ENCODE assay signal across 9 cellular contexts in the genomic region with DNA sequence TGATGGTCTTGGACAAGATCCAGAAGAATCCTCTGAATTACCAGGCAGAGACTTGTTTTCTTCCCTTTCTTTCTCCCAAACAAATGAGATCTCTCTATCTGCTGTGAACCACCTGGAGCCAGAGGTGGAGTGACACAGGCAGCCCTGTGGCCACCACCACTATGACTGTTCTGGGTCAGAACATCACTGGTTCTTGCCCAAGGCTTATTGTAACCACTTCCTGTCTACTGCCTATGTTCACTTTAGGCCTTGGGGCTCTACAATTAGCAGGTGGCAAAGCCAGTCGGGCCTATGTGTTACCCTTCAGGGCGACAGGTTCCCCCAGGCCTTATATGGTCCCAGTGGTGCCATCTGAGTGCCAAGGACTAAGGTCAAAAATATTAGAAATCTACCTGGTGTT.
"Had no signal": no experiment of that assay in that cellular context is flagged by ENCODE, and none has a peak within 500 bp of the region (broad histone marks: within the 10 kb centered on the region; RNA-seq: fewer than 3 reads in every experiment).

No MANE protein-coding gene starts in this region.

- H3K36me3 ChIP-seq: HAP-1 had no signal

- H3K4me3 ChIP-seq: GM23248, HAP-1 had no signal

- H3K4me3 Mint-ChIP-seq: HFFc6, IgD-negative memory B cell had no signal

- H3K4me1 ChIP-seq: HAP-1 had no signal

- H3K9ac ChIP-seq: GM23248 had no signal

- H2AFZ ChIP-seq: GM23248 had no signal

- FAIRE-seq: HepG2 had no signal

- H3K9me3 ChIP-seq: HAP-1 had no signal

- H3K27ac Mint-ChIP-seq: HFFc6, IgD-negative memory B cell had no signal

- H3K9me3 Mint-ChIP-seq: IgD-negative memory B cell had no signal

- H3K36me3 Mint-ChIP-seq: IgD-negative memory B cell had no signal

- ATAC-seq: HCT116, HepG2 had no signal

- DNase-seq: GM23248, GOT3, H7, HFFc6 had no signal

- H3K27me3 Mint-ChIP-seq: IgD-negative memory B cell had no signal

- H3K4me1 Mint-ChIP-seq: IgD-negative memory B cell had no signal

- H3K27ac ChIP-seq: GM23248, HL-60 had no signal
